Comparison of ENCODE assay signal across 8 cellular contexts in genomic region chr6:33418690-33419291, GRCh38. TPM values are rescaled to one million over a fixed set of nuclear protein-coding genes. Genes with fewer than 3 reads are reported as not detected.
DNase-seq lines count a peak whose midpoint lies in the region; ATAC-seq and TF ChIP-seq lines count a peak whose summit lies in the region.

No MANE protein-coding gene starts in this region.

- peak overlapping the region; percentile 97 for H3K27ac ChIP-seq in neuronal stem cell (replicated peaks; ENCODE audit: low read length)

- H3K79me1 ChIP-seq in neuronal stem cell (ENCODE audit: low read depth, low read length): peaks cover 3% of the 10 kb centered on the region

- H3K9me3 ChIP-seq in neuronal stem cell (replicated peaks in 1 of 2; ENCODE audit: control insufficient read depth in 2 of 2, insufficient read depth in 1 of 2, low read depth in 1 of 2, low read length in 2 of 2): no peaks in the 10 kb centered on the region

- WGBS in neuronal stem cell (ENCODE audit: extremely low coverage in 2 of 2, insufficient read length in 2 of 2, insufficient replicate concordance in 1 of 2), 2 donors: no CpG with 5 or more reads among the region's 8 CpGs

- H3K36me3 Mint-ChIP-seq in effector memory CD8-positive, alpha-beta T cell (ENCODE audit: insufficient read depth): peaks cover 60% of the 10 kb centered on the region

- peak overlapping the region; percentile 8 for H2BK15ac ChIP-seq in neuronal stem cell (ENCODE audit: low read length)

- peak; percentile 27 for ATAC-seq in effector memory CD8-positive, alpha-beta T cell (replicated peaks)
- ATAC-seq in GM19397 (IDR thresholded peaks at IDR 0.05; ENCODE audit: unreplicated experiment): no peak
- no peak for ATAC-seq in GM18858 (IDR thresholded peaks at IDR 0.05; ENCODE audit: unreplicated experiment)

- peak overlapping the region; percentile 91 for H2AFZ ChIP-seq in neuronal stem cell (ENCODE audit: low read length)

- peak overlapping the region; percentile 16 for H2AK5ac ChIP-seq in neuronal stem cell (ENCODE audit: low read depth, low read length)

- peak overlapping the region; percentile 78 for H3K18ac ChIP-seq in neuronal stem cell (ENCODE audit: low read length)

- H3K23ac ChIP-seq in neuronal stem cell (ENCODE audit: low read depth, low read length, poor library complexity): no peak overlapping the region

- peak; percentile 61 for DNase-seq in GM12865 (ENCODE audit: low read depth)
- peak; percentile 77 for DNase-seq in T-helper 22 cell (ENCODE audit: low read depth)
- peak in 2 of 3 experiments; percentile 67 for DNase-seq in effector memory CD8-positive, alpha-beta T cell
- no peak for DNase-seq in neuronal stem cell (ENCODE audit: low spot score)
- DNase-seq in LoVo (ENCODE audit: low spot score): no peak
- no peak for DNase-seq in D341Med (ENCODE audit: low spot score)

- no peak overlapping the region for H4K8ac ChIP-seq in neuronal stem cell (ENCODE audit: low read depth, low read length)

- H3K27me3 ChIP-seq in neuronal stem cell (ENCODE audit: control insufficient read depth in 3 of 3, insufficient read depth in 3 of 3, low read depth in 1 of 3, low read length in 3 of 3): no peaks in the 10 kb centered on the region

- H3K27me3 Mint-ChIP-seq in effector memory CD8-positive, alpha-beta T cell: no peaks in the 10 kb centered on the region

- peak overlapping the region; percentile 94 to 97 for H3K4me3 Mint-ChIP-seq in effector memory CD8-positive, alpha-beta T cell

- H2BK5ac ChIP-seq in neuronal stem cell (ENCODE audit: low read length): no peak overlapping the region

- peak overlapping the region; percentile 98 to 100 for H3K27ac Mint-ChIP-seq in effector memory CD8-positive, alpha-beta T cell

- H3K4me2 ChIP-seq in neuronal stem cell (ENCODE audit: insufficient read depth, low read length, poor library complexity, severe bottlenecking): peak overlapping the region; percentile 86

- no peak overlapping the region for H3K9ac ChIP-seq in neuronal stem cell (ENCODE audit: low read depth, low read length, poor library complexity)

- no peak overlapping the region for H3K4ac ChIP-seq in neuronal stem cell (ENCODE audit: low read length)

- peak overlapping the region; percentile 3 for H2BK120ac ChIP-seq in neuronal stem cell (ENCODE audit: low read depth, low read length)

- H3K9me3 Mint-ChIP-seq in effector memory CD8-positive, alpha-beta T cell: no peaks in the 10 kb centered on the region

- H3K4me1 Mint-ChIP-seq in effector memory CD8-positive, alpha-beta T cell (ENCODE audit: low read depth in 2 of 2): peaks cover 49 to 54% of the 10 kb centered on the region in 2 donors

- no peak overlapping the region for H4K91ac ChIP-seq in neuronal stem cell (ENCODE audit: low read depth, low read length, poor library complexity)

- peak overlapping the region; percentile 11 for H2BK12ac ChIP-seq in neuronal stem cell (ENCODE audit: low read length)

- H3K4me3 ChIP-seq in GM12865 (ENCODE audit: low read depth, low read length) (peak overlapping the region; percentile 65), neuronal stem cell (ENCODE audit: low read length in 2 of 2) (peak overlapping the region; percentile 70 to 80)

- H3K4me1 ChIP-seq in neuronal stem cell (ENCODE audit: control insufficient read depth in 2 of 2, insufficient read depth in 1 of 2, low read depth in 1 of 2, low read length in 2 of 2): peaks cover 24 to 29% of the 10 kb centered on the region in 2 donors

- peaks cover 29 to 53% of the 10 kb centered on the region in 2 donors for H3K36me3 ChIP-seq in neuronal stem cell (replicated peaks in 1 of 2; ENCODE audit: control insufficient read depth in 2 of 2, insufficient read depth in 2 of 2, low read length in 2 of 2)

- H3K14ac ChIP-seq in neuronal stem cell (ENCODE audit: low read length): no peak overlapping the region

- TF ChIP-seq CTCF in GM12865 (IDR thresholded peaks at IDR 0.05; ENCODE audit: insufficient read depth, low read depth, low read length, missing control alignments): no peak

RNA-seq across cellular contexts. Expression of gene CUTA, which starts 0.9 kb away (rescaled TPM):
- 434 TPM for polyA plus RNA-seq in neuronal stem cell (2013, experiment 1 of 2)
- polyA plus RNA-seq in neuronal stem cell (2013, experiment 2 of 2): 420 TPM

RNA-seq across cellular contexts. Expression of gene SYNGAP1, which starts 1.1 kb away (rescaled TPM):
- polyA plus RNA-seq in neuronal stem cell (2013, experiment 1 of 2): 57.5 TPM
- polyA plus RNA-seq in neuronal stem cell (2013, experiment 2 of 2): 54.1 TPM

RNA-seq across cellular contexts. Expression of gene PHF1, which starts 8.0 kb away (rescaled TPM):
- 69.5 TPM for polyA plus RNA-seq in neuronal stem cell (2013, experiment 1 of 2)
- polyA plus RNA-seq in neuronal stem cell (2013, experiment 2 of 2): 68.8 TPM

RNA-seq across cellular contexts. Expression of gene KIFC1, which starts 27.2 kb away (rescaled TPM):
- polyA plus RNA-seq in neuronal stem cell (2013, experiment 1 of 2): 84.1 TPM
- 83.4 TPM for polyA plus RNA-seq in neuronal stem cell (2013, experiment 2 of 2)

RNA-seq across cellular contexts. Expression of gene ZBTB9, which starts 35.6 kb away (rescaled TPM):
- 7.6 TPM for polyA plus RNA-seq in neuronal stem cell (2013, experiment 1 of 2)
- 7.2 TPM for polyA plus RNA-seq in neuronal stem cell (2013, experiment 2 of 2)

Comparison
In these comparisons a context has a peak if more than half of its experiments do, and no peak if none do; other contexts are left out.
1. DNase-seq: peak in GM12865 (single experiment), T-helper 22 cell (single experiment) and effector memory CD8-positive, alpha-beta T cell (2 of 3); none in neuronal stem cell (single experiment), LoVo (single experiment) and D341Med (single experiment).